9 cellular contexts compared by ENCODE assay signal in the genomic region with DNA sequence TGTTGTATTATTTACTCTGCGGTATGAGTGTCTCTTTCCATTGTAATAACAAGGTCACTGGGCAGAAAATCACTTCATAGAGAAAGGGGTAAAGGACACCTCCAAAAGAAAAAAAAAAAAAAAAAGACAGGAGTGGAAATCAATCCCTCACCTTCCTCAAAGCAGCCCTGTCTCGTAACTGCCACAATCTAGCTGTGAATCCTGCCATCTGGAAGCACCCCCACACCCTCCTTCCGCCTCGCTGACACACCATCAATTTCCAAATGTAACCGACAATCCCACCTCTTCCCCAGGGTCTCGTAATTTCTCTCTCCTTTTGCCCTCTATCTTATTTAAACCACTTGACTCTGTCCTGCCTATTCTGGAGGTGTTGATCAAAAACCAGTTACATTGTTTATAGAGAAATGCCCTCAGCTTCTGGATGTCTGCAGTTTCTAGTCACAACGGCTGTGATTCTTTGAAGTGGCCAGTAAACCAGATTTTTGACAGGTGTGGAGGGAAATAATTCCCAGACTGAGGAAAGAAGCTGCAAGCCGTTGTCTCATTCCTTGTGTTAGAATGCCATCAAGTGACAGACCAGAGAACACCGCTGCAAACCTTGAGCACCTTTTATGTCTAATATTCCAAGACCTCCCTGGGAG. TPM values are rescaled to one million over a fixed set of nuclear protein-coding genes. Genes with fewer than 3 reads are reported as not detected.
DNase-seq lines count a peak whose midpoint lies in the region; ATAC-seq and TF ChIP-seq lines count a peak whose summit lies in the region.
"Had no signal": no experiment of that assay in that cellular context is flagged by ENCODE, and none has a peak within 500 bp of the region (broad histone marks: within the 10 kb centered on the region; RNA-seq: fewer than 3 reads in every experiment).

No MANE protein-coding gene starts in this region.

- TF ChIP-seq CTCF in Loucy (conservative IDR thresholded peaks at IDR 0.05; ENCODE audit: low read length) (peak; percentile 54), gastrocnemius medialis (IDR thresholded peaks at IDR 0.05 in 4 of 5, conservative IDR thresholded peaks at IDR 0.05 in 1 of 5) (no peak)

- TF ChIP-seq POLR2A in gastrocnemius medialis (IDR thresholded peaks at IDR 0.05): no peak

- DNase-seq in DMS79 (lab: John Stamatoyannopoulos, UW) (peak; percentile 78), SK-N-DZ (ENCODE audit: low spot score) (peak; percentile 28), lung microvascular endothelial cell (ENCODE audit: low read depth in 2 of 2) (peak; percentile 12 to 22), gastrocnemius medialis (no peak), left lobe of liver (ENCODE audit: low spot score) (no peak)
- DNase-seq: Karpas-422 had no signal

- no peak overlapping the region for H3K27ac ChIP-seq in gastrocnemius medialis

- H3K79me2 ChIP-seq in Loucy (ENCODE audit: insufficient read depth, low read length): no peaks in the 10 kb centered on the region

- no peaks in the 10 kb centered on the region for H3K9me2 ChIP-seq in Loucy (replicated peaks; ENCODE audit: low read depth, low read length)

- no peak overlapping the region for H3K4me3 ChIP-seq in Loucy (ENCODE audit: low read length, poor library complexity, severe bottlenecking)
- no peak overlapping the region for H3K4me3 ChIP-seq in gastrocnemius medialis

- no peaks in the 10 kb centered on the region for H3K9me3 ChIP-seq in Loucy (ENCODE audit: insufficient read depth, low read depth, low read length)
- H3K9me3 ChIP-seq in gastrocnemius medialis: no peaks in the 10 kb centered on the region

- H3K4me1 ChIP-seq in Loucy (ENCODE audit: insufficient read depth, low read length, poor library complexity, severe bottlenecking) (no peaks in the 10 kb centered on the region), gastrocnemius medialis (no peaks in the 10 kb centered on the region)

- intact Hi-C loops in gastrocnemius medialis (cut with DNase I; ENCODE audit: low total_unique reads): no loop called here

- no peak overlapping the region for H2AFZ ChIP-seq in Loucy (ENCODE audit: low read length)

- ATAC-seq in gastrocnemius medialis: no peak
- no peak for ATAC-seq in HG03460 (IDR thresholded peaks at IDR 0.05; ENCODE audit: unreplicated experiment)
- no peak for ATAC-seq in HG03432 (IDR thresholded peaks at IDR 0.05; ENCODE audit: unreplicated experiment)
- no peak for ATAC-seq in left lobe of liver

- H3F3A ChIP-seq in Loucy (ENCODE audit: low read depth): no peaks in the 10 kb centered on the region

- in situ Hi-C loops in gastrocnemius medialis (cut with MboI; ENCODE audit: low sequenced_read_pairs in 4 of 4): no loop called here

- H3K27me3 ChIP-seq in Loucy (ENCODE audit: insufficient read depth, low read length, poor library complexity, severe bottlenecking) (no peaks in the 10 kb centered on the region), gastrocnemius medialis (peaks cover 7 to 21% (median 8%) of the 10 kb centered on the region in 3 donors)

- no peaks in the 10 kb centered on the region for H3K36me3 ChIP-seq in Loucy (ENCODE audit: insufficient read depth, low read length)
- no peaks in the 10 kb centered on the region for H3K36me3 ChIP-seq in gastrocnemius medialis

- H3K4me2 ChIP-seq in Loucy (ENCODE audit: low read depth, low read length, poor library complexity, severe bottlenecking): no peak overlapping the region

- H3K9ac ChIP-seq in Loucy (ENCODE audit: low read depth, low read length, poor library complexity, severe bottlenecking): no peak overlapping the region

- H4K20me1 ChIP-seq in Loucy (ENCODE audit: insufficient read depth, low read length, poor library complexity, severe bottlenecking): no peaks in the 10 kb centered on the region

RNA-seq across cellular contexts. Expression of a gene that starts 9.1 kb away (rescaled TPM):
- 48.4 and 60.7 TPM in 2 replicates for polyA plus RNA-seq in SK-N-DZ (2014; cell fraction: cytosol; rRNA removed)
- polyA plus RNA-seq in SK-N-DZ (2014; cell fraction: nucleus; rRNA removed): 44.6 and 56.1 TPM in 2 replicates
- 45.3 and 50.0 TPM in 2 replicates for total RNA-seq in lung microvascular endothelial cell
- total RNA-seq in gastrocnemius medialis: 10 to 100 TPM; 59.9 to 64.5 (median 61.3) TPM
- 35.2 TPM for total RNA-seq in left lobe of liver

Comparison
In these comparisons a context has a peak if more than half of its experiments do, and no peak if none do; other contexts are left out.
1. DNase-seq: peak in DMS79 (single experiment), SK-N-DZ (single experiment) and lung microvascular endothelial cell (2 of 2); none in gastrocnemius medialis (0 of 2) and left lobe of liver (single experiment).